Comparison of ENCODE assay signal across 32 cellular contexts in the genomic region with DNA sequence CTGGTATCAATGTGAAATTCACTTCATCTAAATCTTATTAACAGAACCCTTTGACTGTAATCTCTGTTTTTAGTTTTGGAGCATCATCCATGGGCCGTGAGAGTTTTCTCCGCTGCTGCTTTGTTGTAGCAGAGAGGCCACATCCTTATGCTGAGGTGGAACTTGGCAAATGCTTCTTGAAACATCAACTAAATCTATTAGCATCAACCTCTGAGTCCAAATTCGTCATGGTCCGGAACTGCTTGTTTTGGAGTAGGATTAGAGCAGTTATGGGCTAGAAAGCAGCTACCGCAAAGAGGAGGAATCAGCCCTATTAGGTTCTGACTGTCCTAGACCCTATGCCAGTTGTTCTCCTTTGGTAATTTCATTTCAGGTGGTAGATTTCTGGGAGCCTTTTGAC.
"Had no signal": no experiment of that assay in that cellular context is flagged by ENCODE, and none has a peak within 500 bp of the region (broad histone marks: within the 10 kb centered on the region; RNA-seq: fewer than 3 reads in every experiment).

No MANE protein-coding gene starts in this region.

- H3K36me3 ChIP-seq: ascending aorta, breast epithelium, cardiac muscle cell, colonic mucosa, gastrocnemius medialis, heart left ventricle had no signal

- H3K9me3 Mint-ChIP-seq: activated naive CD8-positive, alpha-beta T cell treated with anti-CD3 and anti-CD28 coated beads, Interleukin-2, amount 10 ng/mL, durations not matched to agents 7 days and 5 days had no signal

- H3K27me3 Mint-ChIP-seq: activated CD4-positive, alpha-beta memory T cell treated with anti-CD3 and anti-CD28 coated beads, Interleukin-2, amount 10 ng/mL, durations not matched to agents 7 days and 5 days; activated CD4-positive, alpha-beta T cell treated with anti-CD3 and anti-CD28 coated beads, Interleukin-2, amount 10 ng/mL, durations not matched to agents 7 days and 5 days; activated naive CD4-positive, alpha-beta T cell treated with anti-CD3 and anti-CD28 coated beads, Interleukin-2, amount 10 ng/mL, durations not matched to agents 7 days and 5 days; activated naive CD8-positive, alpha-beta T cell treated with anti-CD3 and anti-CD28 coated beads, Interleukin-2, amount 10 ng/mL, durations not matched to agents 7 days and 5 days; activated T-cell treated with anti-CD3 and anti-CD28 coated beads, Interleukin-2, amount 50 U/mL, for 24 hours had no signal

- H3K9me3 ChIP-seq: ascending aorta, breast epithelium, colonic mucosa, gastrocnemius medialis, heart left ventricle had no signal

- H3K4me1 Mint-ChIP-seq: activated CD4-positive, alpha-beta memory T cell treated with anti-CD3 and anti-CD28 coated beads, Interleukin-2, amount 10 ng/mL, durations not matched to agents 7 days and 5 days; activated CD4-positive, alpha-beta T cell treated with anti-CD3 and anti-CD28 coated beads, Interleukin-2, amount 10 ng/mL, durations not matched to agents 7 days and 5 days; activated naive CD4-positive, alpha-beta T cell treated with anti-CD3 and anti-CD28 coated beads, Interleukin-2, amount 10 ng/mL, durations not matched to agents 7 days and 5 days; activated naive CD8-positive, alpha-beta T cell treated with anti-CD3 and anti-CD28 coated beads, Interleukin-2, amount 10 ng/mL, durations not matched to agents 7 days and 5 days; brain had no signal

- ATAC-seq: activated naive CD4-positive, alpha-beta T cell treated with anti-CD3 and anti-CD28 coated beads, Interleukin-2, amount 50 U/mL, for 72 hours; activated T-cell treated with anti-CD3 and anti-CD28 coated beads, Interleukin-2, amount 50 U/mL, for 72 hours; foreskin keratinocyte; gastrocnemius medialis; heart left ventricle; WTC11 had no signal

- DNase-seq: activated CD4-positive, alpha-beta memory T cell treated with anti-CD3 and anti-CD28 coated beads, Interleukin-2, amount 10 ng/mL, durations not matched to agents 7 days and 5 days; activated CD4-positive, alpha-beta T cell treated with anti-CD3 and anti-CD28 coated beads for 1 hour; activated CD4-positive, alpha-beta T cell treated with anti-CD3 and anti-CD28 coated beads for 4 hours; activated CD4-positive, alpha-beta T cell treated with anti-CD3 and anti-CD28 coated beads, Interleukin-2, amount 10 ng/mL, durations not matched to agents 7 days and 5 days; activated CD4-positive, alpha-beta T cell treated with anti-CD3 and anti-CD28 coated beads, Interleukin-2, amount 50 U/mL, for 4 hours; activated CD8-positive, alpha-beta memory T cell treated with anti-CD3 and anti-CD28 coated beads, Interleukin-2, amount 50 U/mL, for 48 hours; activated gamma-delta T cell; activated naive CD4-positive, alpha-beta T cell; activated naive CD4-positive, alpha-beta T cell treated with anti-CD3 and anti-CD28 coated beads, Interleukin-2, amount 10 ng/mL, durations not matched to agents 7 days and 5 days; activated naive CD8-positive, alpha-beta T cell treated with anti-CD3 and anti-CD28 coated beads, Interleukin-2, amount 10 ng/mL, durations not matched to agents 7 days and 5 days; activated T-cell treated with anti-CD3 and anti-CD28 coated beads for 4 hours; activated T-cell treated with anti-CD3 and anti-CD28 coated beads, Interleukin-2, amount 50 U/mL, for 24 hours; activated T-cell treated with anti-CD3 and anti-CD28 coated beads, Interleukin-2, amount 50 U/mL, for 72 hours; central memory CD4-positive, alpha-beta T cell; cerebellar nuclear complex; colonic mucosa; effector CD8-positive, alpha-beta T cell; foreskin keratinocyte; gastrocnemius medialis; glutamatergic neuron; heart left ventricle; T1000 had no signal

- H3K27ac Mint-ChIP-seq: activated CD4-positive, alpha-beta memory T cell treated with anti-CD3 and anti-CD28 coated beads, Interleukin-2, amount 10 ng/mL, durations not matched to agents 7 days and 5 days; activated CD4-positive, alpha-beta T cell treated with anti-CD3 and anti-CD28 coated beads, Interleukin-2, amount 10 ng/mL, durations not matched to agents 7 days and 5 days; activated naive CD4-positive, alpha-beta T cell treated with anti-CD3 and anti-CD28 coated beads, Interleukin-2, amount 10 ng/mL, durations not matched to agents 7 days and 5 days; activated naive CD4-positive, alpha-beta T cell treated with anti-CD3 and anti-CD28 coated beads, Interleukin-2, amount 50 U/mL, for 72 hours; activated naive CD8-positive, alpha-beta T cell treated with anti-CD3 and anti-CD28 coated beads, Interleukin-2, amount 10 ng/mL, durations not matched to agents 7 days and 5 days; activated T-cell treated with anti-CD3 and anti-CD28 coated beads, Interleukin-2, amount 50 U/mL, for 24 hours; activated T-cell treated with anti-CD3 and anti-CD28 coated beads, Interleukin-2, amount 50 U/mL, for 72 hours; brain; T-helper 1 cell treated with Interleukin-12 subunit alpha and Interleukin-12 subunit beta and Interleukin-4 antibody, amounts not matched to agents 30 μg/mL and 1 μg/mL, for 36 hours; T-helper 2 cell treated with Interferon-gamma antibody and Interleukin-4, amounts not matched to agents 5 μg/mL and 100 μg/mL, for 36 hours; WTC11 had no signal

- H3K27ac ChIP-seq: ascending aorta, breast epithelium, cardiac muscle cell, colonic mucosa, epithelial cell of prostate, foreskin keratinocyte, gastrocnemius medialis, heart left ventricle, VCaP had no signal

- H3K27me3 ChIP-seq: ascending aorta, breast epithelium, cardiac muscle cell, colonic mucosa, gastrocnemius medialis, heart left ventricle had no signal

- H3K4me3 ChIP-seq: ascending aorta, breast epithelium, cardiac muscle cell, colonic mucosa, gastrocnemius medialis, heart left ventricle had no signal

- H3K4me3 Mint-ChIP-seq: activated CD4-positive, alpha-beta memory T cell treated with anti-CD3 and anti-CD28 coated beads, Interleukin-2, amount 10 ng/mL, durations not matched to agents 7 days and 5 days; activated CD4-positive, alpha-beta T cell treated with anti-CD3 and anti-CD28 coated beads, Interleukin-2, amount 10 ng/mL, durations not matched to agents 7 days and 5 days; activated naive CD4-positive, alpha-beta T cell treated with anti-CD3 and anti-CD28 coated beads, Interleukin-2, amount 10 ng/mL, durations not matched to agents 7 days and 5 days; activated naive CD8-positive, alpha-beta T cell treated with anti-CD3 and anti-CD28 coated beads, Interleukin-2, amount 10 ng/mL, durations not matched to agents 7 days and 5 days; activated T-cell treated with anti-CD3 and anti-CD28 coated beads, Interleukin-2, amount 50 U/mL, for 24 hours; activated T-cell treated with anti-CD3 and anti-CD28 coated beads, Interleukin-2, amount 50 U/mL, for 72 hours; brain; T-helper 1 cell treated with Interleukin-12 subunit alpha and Interleukin-12 subunit beta and Interleukin-4 antibody, amounts not matched to agents 30 μg/mL and 1 μg/mL, for 36 hours; T-helper 2 cell treated with Interferon-gamma antibody and Interleukin-4, amounts not matched to agents 5 μg/mL and 100 μg/mL, for 36 hours; WTC11 had no signal

- H3K36me3 Mint-ChIP-seq: activated naive CD4-positive, alpha-beta T cell treated with anti-CD3 and anti-CD28 coated beads, Interleukin-2, amount 10 ng/mL, durations not matched to agents 7 days and 5 days; activated naive CD4-positive, alpha-beta T cell treated with anti-CD3 and anti-CD28 coated beads, Interleukin-2, amount 50 U/mL, for 72 hours; activated naive CD8-positive, alpha-beta T cell treated with anti-CD3 and anti-CD28 coated beads, Interleukin-2, amount 10 ng/mL, durations not matched to agents 7 days and 5 days; brain; WTC11 had no signal

- H3K4me1 ChIP-seq: ascending aorta, breast epithelium, colonic mucosa, foreskin keratinocyte, gastrocnemius medialis had no signal
